Comparison of ENCODE assay signal across 7 cellular contexts in genomic region chr12:19400649-19401285, GRCh38. TPM values are rescaled to one million over a fixed set of nuclear protein-coding genes. Genes with fewer than 3 reads are reported as not detected.
DNase-seq lines count a peak whose midpoint lies in the region; ATAC-seq, FAIRE-seq and TF ChIP-seq lines count a peak whose summit lies in the region.
"Not testable (repeated sequence)": the region's sequence is repeated elsewhere in the genome, so short reads cannot be mapped to it uniquely, and the experiment has no call there.

No MANE protein-coding gene starts in this region.

- not testable (repeated sequence) for H2BK5ac ChIP-seq in IMR-90 (ENCODE audit: low read depth, low read length, poor library complexity, severe bottlenecking)

- ATAC-seq in A549; IMR-90 (ENCODE audit: low read depth); sciatic nerve: not testable (repeated sequence)

- not testable (repeated sequence) for H3K9me1 ChIP-seq in IMR-90 (ENCODE audit: insufficient read depth, low read length); keratinocyte (ENCODE audit: control insufficient read depth, extremely low read depth, insufficient read depth, low read length)

- not testable (repeated sequence) for H3K79me1 ChIP-seq in IMR-90 (ENCODE audit: low read depth in 1 of 2, low read length in 2 of 2)

- not testable (repeated sequence) for H3K4me2 ChIP-seq in A549; IMR-90 (ENCODE audit: low read depth, low read length)
- peak overlapping the region; percentile 54 for H3K4me2 ChIP-seq in keratinocyte (ENCODE audit: control insufficient read depth, extremely low read depth, insufficient read depth, low read depth, low read length)

- BruUV-seq in IMR-90 (replicated peaks; lab: Mats Ljungman, UMichigan): not testable (repeated sequence)

- peaks cover 24% of the 10 kb centered on the region for H3K4me1 Mint-ChIP-seq in activated naive CD4-positive, alpha-beta T cell treated with anti-CD3 and anti-CD28 coated beads, Interleukin-2, amount 10 ng/mL, durations not matched to agents 7 days and 5 days

- intact Hi-C loops in IMR-90 (cut with micrococcal nuclease); sciatic nerve (cut with DNase I): not testable (repeated sequence)

- H2AK5ac ChIP-seq in IMR-90 (ENCODE audit: low read depth, low read length): not testable (repeated sequence)

- peak overlapping the region; percentile 14 for H3K27ac Mint-ChIP-seq in activated naive CD4-positive, alpha-beta T cell treated with anti-CD3 and anti-CD28 coated beads, Interleukin-2, amount 10 ng/mL, durations not matched to agents 7 days and 5 days

- not testable (repeated sequence) for H2BK15ac ChIP-seq in IMR-90 (ENCODE audit: low read depth, low read length)

- not testable (repeated sequence) for H3K4me1 ChIP-seq in A549; IMR-90 (ENCODE audit: control insufficient read depth, insufficient read depth, low read length)
- peaks cover 30% of the 10 kb centered on the region for H3K4me1 ChIP-seq in keratinocyte (ENCODE audit: control insufficient read depth, extremely low read depth, insufficient read depth, low read length)

- not testable (repeated sequence) for H2BK120ac ChIP-seq in IMR-90 (ENCODE audit: low read depth, low read length)

- dilution Hi-C loops in IMR-90 (cut with HindIII; ENCODE audit: low sequenced_read_pairs, unreplicated experiment); keratinocyte (cut with MboI; ENCODE audit: extremely low pct_ligation_motif_present, low sequenced_read_pairs): not testable (repeated sequence)

- H4K8ac ChIP-seq in IMR-90 (ENCODE audit: low read depth in 2 of 2, low read length in 2 of 2): not testable (repeated sequence)

- not testable (repeated sequence) for H3K27me3 ChIP-seq in IMR-90 (ENCODE audit: control insufficient read depth, insufficient read depth, low read length); bronchial epithelial cell (ENCODE audit: control insufficient read depth, insufficient read depth, low read length); keratinocyte (ENCODE audit: control insufficient read depth, extremely low read depth, insufficient read depth, low read length)

- not testable (repeated sequence) for H3K36me3 Mint-ChIP-seq in activated naive CD4-positive, alpha-beta T cell treated with anti-CD3 and anti-CD28 coated beads, Interleukin-2, amount 10 ng/mL, durations not matched to agents 7 days and 5 days

- H4K20me1 ChIP-seq in IMR-90 (ENCODE audit: insufficient read depth, low read length); keratinocyte (ENCODE audit: control insufficient read depth, extremely low read depth, insufficient read depth, low read length): not testable (repeated sequence)

- not testable (repeated sequence) for H3K4me3 ChIP-seq in A549; IMR-90 (ENCODE audit: insufficient read depth, low read depth, low read length); bronchial epithelial cell (ENCODE audit: low read depth, low read length); epithelial cell of esophagus (ENCODE audit: low read length)
- H3K4me3 ChIP-seq in keratinocyte (ENCODE audit: control insufficient read depth in 2 of 3, extremely low read depth in 1 of 3, insufficient read depth in 2 of 3, low read depth in 1 of 3, low read length in 3 of 3): peak overlapping the region in 1 of 3 experiments; percentile 20

- H2BK20ac ChIP-seq in IMR-90 (ENCODE audit: low read depth, low read length): not testable (repeated sequence)

- H3K4me3 Mint-ChIP-seq in activated naive CD4-positive, alpha-beta T cell treated with anti-CD3 and anti-CD28 coated beads, Interleukin-2, amount 10 ng/mL, durations not matched to agents 7 days and 5 days: not testable (repeated sequence)

- CTCF ChIA-PET in A549 (lab: Yijun Ruan, JAX): interaction anchor here (0.6 kb wide), 1 partner anchor 204 kb away, joined by 4 read pairs; no protein-coding TSS in a partner anchor
- CTCF ChIA-PET in IMR-90 (lab: Yijun Ruan, JAX); activated naive CD4-positive, alpha-beta T cell treated with anti-CD3 and anti-CD28 coated beads, Interleukin-2, amount 10 ng/mL, durations not matched to agents 7 days and 5 days (lab: Charles Lee): not testable (repeated sequence)

- H3K9ac ChIP-seq in IMR-90 (ENCODE audit: low read depth, low read length): not testable (repeated sequence)
- peak overlapping the region; percentile 28 for H3K9ac ChIP-seq in keratinocyte (ENCODE audit: control insufficient read depth, extremely low read depth, insufficient read depth, low read length)

- H3K56ac ChIP-seq in IMR-90 (ENCODE audit: extremely low read depth, insufficient read depth, low read length): not testable (repeated sequence)

- not testable (repeated sequence) for H3K36me3 ChIP-seq in IMR-90 (ENCODE audit: control insufficient read depth, insufficient read depth, low read length); bronchial epithelial cell (ENCODE audit: control insufficient read depth, insufficient read depth, low read length); keratinocyte (ENCODE audit: control insufficient read depth in 2 of 2, extremely low read depth in 1 of 2, insufficient read depth in 2 of 2, low read length in 2 of 2)

- peak overlapping the region; percentile 61 for H2AK9ac ChIP-seq in IMR-90 (replicated peaks; ENCODE audit: low read depth, low read length, poor library complexity)

- not testable (repeated sequence) for TF ChIP-seq CTCF in A549 (IDR thresholded peaks at IDR 0.05); IMR-90 (conservative IDR thresholded peaks at IDR 0.05; ENCODE audit: low read depth, low read length); bronchial epithelial cell (IDR thresholded peaks at IDR 0.05; ENCODE audit: insufficient read depth, low read length, severe bottlenecking); epithelial cell of esophagus (IDR thresholded peaks at IDR 0.05; ENCODE audit: insufficient read depth, low read depth, low read length, missing control alignments); keratinocyte (optimal IDR thresholded peaks at IDR 0.05 in 1 of 3, IDR thresholded peaks at IDR 0.05 in 1 of 3, conservative IDR thresholded peaks at IDR 0.05 in 1 of 3; ENCODE audit: extremely low read depth in 1 of 3, insufficient read depth in 2 of 3, low read length in 3 of 3)

- peaks cover 12% of the 10 kb centered on the region for H3K9me3 Mint-ChIP-seq in activated naive CD4-positive, alpha-beta T cell treated with anti-CD3 and anti-CD28 coated beads, Interleukin-2, amount 10 ng/mL, durations not matched to agents 7 days and 5 days

- POLR2A ChIA-PET in A549 (lab: Yijun Ruan, JAX); IMR-90 (lab: Charles Lee; ENCODE audit: unreplicated experiment): not testable (repeated sequence)

- not testable (repeated sequence) for H4K5ac ChIP-seq in IMR-90 (ENCODE audit: low read depth, low read length)

- WGBS in A549 (ENCODE audit: missing lambda C conversion rate): 90% methylated on average over 9 of the region's 9 CpGs
- WGBS in IMR-90 (ENCODE audit: extremely low coverage in 2 of 2, insufficient read length in 1 of 2), 2 experiments: 100% methylated on average over 1 of the region's 9 CpGs; no CpG with 5 or more reads in 1 of the 2 experiments

- not testable (repeated sequence) for H3K14ac ChIP-seq in IMR-90 (replicated peaks; ENCODE audit: low read depth, low read length)

- not testable (repeated sequence) for TF ChIP-seq EP300 in A549 (IDR thresholded peaks at IDR 0.05)

- TF ChIP-seq RAD21 in A549 (conservative IDR thresholded peaks at IDR 0.05 in 1 of 2, IDR thresholded peaks at IDR 0.05 in 1 of 2); IMR-90 (IDR thresholded peaks at IDR 0.05; ENCODE audit: low read length): not testable (repeated sequence)

- H3K9me3 ChIP-seq in A549; IMR-90 (ENCODE audit: control insufficient read depth, insufficient read depth, low read length); keratinocyte (ENCODE audit: control insufficient read depth, low read depth, low read length): not testable (repeated sequence)

- not testable (repeated sequence) for H4K91ac ChIP-seq in IMR-90 (ENCODE audit: insufficient read depth, low read depth, low read length)

- not testable (repeated sequence) for H3K23ac ChIP-seq in IMR-90 (ENCODE audit: low read depth, low read length)

- not testable (repeated sequence) for H3K4ac ChIP-seq in IMR-90 (ENCODE audit: low read depth, low read length)

- H3K18ac ChIP-seq in IMR-90 (ENCODE audit: low read depth, low read length): not testable (repeated sequence)

- not testable (repeated sequence) for H3K79me2 ChIP-seq in keratinocyte (ENCODE audit: control insufficient read depth, insufficient read depth, low read length)

- FAIRE-seq in A549 (lab: Jason Lieb, UNC); bronchial epithelial cell (lab: Jason Lieb, UNC): not testable (repeated sequence)
- peak; percentile 87 for FAIRE-seq in keratinocyte (lab: Jason Lieb, UNC)

- H2AFZ ChIP-seq in IMR-90 (replicated peaks; ENCODE audit: low read length, poor library complexity) (peak overlapping the region; percentile 3), keratinocyte (ENCODE audit: control insufficient read depth, low read length) (peak overlapping the region; percentile 69)

- H3K27ac ChIP-seq in A549; IMR-90 (ENCODE audit: insufficient read depth, low read length): not testable (repeated sequence)
- peak overlapping the region; percentile 52 for H3K27ac ChIP-seq in keratinocyte (ENCODE audit: control insufficient read depth, insufficient read depth, low read length)

- not testable (repeated sequence) for DNase-seq in A549 (ENCODE audit: low read depth in 1 of 2, low spot score in 1 of 2); IMR-90; activated naive CD4-positive, alpha-beta T cell treated with anti-CD3 and anti-CD28 coated beads, Interleukin-2, amount 10 ng/mL, durations not matched to agents 7 days and 5 days; keratinocyte (ENCODE audit: low read depth, low spot score)
- DNase-seq in bronchial epithelial cell (ENCODE audit: low read depth) (peak; percentile 90), epithelial cell of esophagus (ENCODE audit: low read depth) (peak; percentile 94), sciatic nerve (ENCODE audit: low spot score) (peak; percentile 27)

- in situ Hi-C loops in IMR-90 (cut with MboI; ENCODE audit: low sequenced_read_pairs): not testable (repeated sequence)

- H3K27me3 Mint-ChIP-seq in activated naive CD4-positive, alpha-beta T cell treated with anti-CD3 and anti-CD28 coated beads, Interleukin-2, amount 10 ng/mL, durations not matched to agents 7 days and 5 days: not testable (repeated sequence)

- TF ChIP-seq POLR2A in A549 (IDR thresholded peaks at IDR 0.05; ENCODE audit: low read length); IMR-90 (IDR thresholded peaks at IDR 0.05; ENCODE audit: low read depth, low read length): not testable (repeated sequence)

RNA-seq across cellular contexts. Expression of gene AEBP2, which starts 38.5 kb away (rescaled TPM):
- 23.5 and 34.5 TPM in 2 replicates for polyA plus RNA-seq in A549 (2011; rRNA removed)
- 7.8 and 9.9 TPM in 2 replicates for polyA plus RNA-seq in A549 (2012; cell fraction: cytosol; rRNA removed)
- polyA plus RNA-seq in A549 (2012; cell fraction: nucleus; rRNA removed): 2.6 and 5.3 TPM in 2 replicates
- polyA plus RNA-seq in A549 (2017; fragmentation: RNase III; extraction: RNeasy Plus Mini Kit Qiagen cat#74134 plus additional on column Dnase treatment): 27.3 to 28.8 TPM (median 28.0 TPM) in 3 replicates
- 21.6 and 22.2 TPM in 2 replicates for polyA minus RNA-seq in A549 (2011; rRNA and poly(A)+ RNA removed)
- total RNA-seq in IMR-90 (2012; rRNA removed): 21.7 and 23.6 TPM in 2 replicates
- 11.7 and 15.5 TPM in 2 replicates for polyA plus RNA-seq in IMR-90 (2012; rRNA removed)
- polyA plus RNA-seq in IMR-90 (2012; cell fraction: cytosol; rRNA removed): 3.3 and 4.2 TPM in 2 replicates
- polyA plus RNA-seq in IMR-90 (2012; cell fraction: nucleus; rRNA removed; ENCODE audit: low replicate concordance): 2.8 and 13.2 TPM in 2 replicates
- 12.6 and 18.2 TPM in 2 replicates for total RNA-seq in bronchial epithelial cell
- polyA plus RNA-seq in keratinocyte: 10.1 to 19.6 TPM (median 14.8 TPM) in 3 replicates
- 36.5 TPM for polyA plus RNA-seq in keratinocyte (2011; ENCODE audit: low read depth)
- 15.9 and 26.4 TPM in 2 replicates for polyA plus RNA-seq in keratinocyte (2011; cell fraction: cytosol; rRNA removed)
- 32.0 and 32.1 TPM in 2 replicates for polyA plus RNA-seq in keratinocyte (2011; cell fraction: nucleus; rRNA removed)
- polyA plus RNA-seq in keratinocyte (2012; ENCODE audit: low replicate concordance): 21.5 and 22.7 TPM in 2 replicates
- polyA minus RNA-seq in keratinocyte: 12.8 to 18.6 TPM (median 17.7 TPM) in 3 replicates
- 8.8 TPM for polyA minus RNA-seq in keratinocyte (2011; cell fraction: cytosol; rRNA and poly(A)+ RNA removed)
- polyA minus RNA-seq in keratinocyte (2011; cell fraction: nucleus; rRNA and poly(A)+ RNA removed): 12.9 and 34.5 TPM in 2 replicates
- 57.7 TPM for total RNA-seq in sciatic nerve
